In the genomic region with DNA sequence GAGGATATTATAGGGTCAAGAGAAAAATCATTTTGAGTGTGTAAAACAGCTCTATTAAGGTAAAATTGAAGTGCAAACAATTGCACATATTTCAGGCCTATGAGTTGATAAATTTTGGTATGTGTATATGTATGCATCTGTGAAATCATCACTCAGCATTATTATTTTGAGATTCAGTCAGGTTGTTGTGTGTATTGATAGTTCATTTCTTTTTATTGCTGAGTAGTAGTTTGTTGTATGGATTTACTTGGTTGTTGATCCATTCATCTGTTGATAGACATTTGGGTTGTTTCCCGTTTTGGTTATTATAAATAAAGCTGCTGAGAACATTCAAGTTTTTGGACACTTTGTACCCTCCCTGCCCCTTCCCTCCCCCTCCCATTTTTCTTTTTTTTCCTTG, we compare ENCODE assay signal across 18 cellular contexts.
"Had no signal": no experiment of that assay in that cellular context is flagged by ENCODE, and none has a peak within 500 bp of the region (broad histone marks: within the 10 kb centered on the region; RNA-seq: fewer than 3 reads in every experiment).

No MANE protein-coding gene starts in this region.

- H3K27ac ChIP-seq: epithelial cell of prostate, esophagus muscularis mucosa, gastrocnemius medialis, left ventricle myocardium inferior, lower lobe of right lung, tibial nerve, upper lobe of right lung had no signal

- H3K9me3 Mint-ChIP-seq: memory B cell; mesothelial cell of epicardium; natural killer cell; neural crest cell; stimulated activated naive CD8-positive, alpha-beta T cell treated with anti-CD3 and anti-CD28 coated beads, Interleukin-15, Interleukin-2, amounts not matched to agents 100 ng/mL and 50 ng/mL, for 24 hours had no signal

- H3K4me1 Mint-ChIP-seq: memory B cell, mesothelial cell of epicardium, natural killer cell, neural crest cell had no signal

- ATAC-seq: gastrocnemius medialis, lower lobe of right lung, natural killer cell, right cardiac atrium, upper lobe of right lung had no signal

- H3K9me3 ChIP-seq: esophagus muscularis mucosa, gastrocnemius medialis, left ventricle myocardium inferior, lower lobe of right lung, tibial nerve, upper lobe of right lung had no signal

- DNase-seq: cortex of kidney; effector memory CD4-positive, alpha-beta T cell; gastrocnemius medialis; islet precursor cell; left ventricle myocardium inferior; lower lobe of right lung; natural killer cell; posterior cingulate gyrus; right cardiac atrium; stimulated activated CD4-positive, alpha-beta T cell treated with anti-CD3 and anti-CD28 coated beads, Interleukin-2, amount 100 ng/mL, for 48 hours; upper lobe of right lung had no signal

- H3K27me3 ChIP-seq: esophagus muscularis mucosa, gastrocnemius medialis, tibial nerve, upper lobe of right lung had no signal

- H3K27me3 Mint-ChIP-seq: memory B cell; stimulated activated naive CD8-positive, alpha-beta T cell treated with anti-CD3 and anti-CD28 coated beads, Interleukin-15, Interleukin-2, amounts not matched to agents 100 ng/mL and 50 ng/mL, for 24 hours had no signal

- H3K4me3 Mint-ChIP-seq: memory B cell; mesothelial cell of epicardium; natural killer cell; neural crest cell; stimulated activated naive CD8-positive, alpha-beta T cell treated with anti-CD3 and anti-CD28 coated beads, Interleukin-15, Interleukin-2, amounts not matched to agents 100 ng/mL and 50 ng/mL, for 24 hours had no signal

- H3K27ac Mint-ChIP-seq: mesothelial cell of epicardium; stimulated activated naive CD8-positive, alpha-beta T cell treated with anti-CD3 and anti-CD28 coated beads, Interleukin-15, Interleukin-2, amounts not matched to agents 100 ng/mL and 50 ng/mL, for 24 hours had no signal
